In the genomic region with DNA sequence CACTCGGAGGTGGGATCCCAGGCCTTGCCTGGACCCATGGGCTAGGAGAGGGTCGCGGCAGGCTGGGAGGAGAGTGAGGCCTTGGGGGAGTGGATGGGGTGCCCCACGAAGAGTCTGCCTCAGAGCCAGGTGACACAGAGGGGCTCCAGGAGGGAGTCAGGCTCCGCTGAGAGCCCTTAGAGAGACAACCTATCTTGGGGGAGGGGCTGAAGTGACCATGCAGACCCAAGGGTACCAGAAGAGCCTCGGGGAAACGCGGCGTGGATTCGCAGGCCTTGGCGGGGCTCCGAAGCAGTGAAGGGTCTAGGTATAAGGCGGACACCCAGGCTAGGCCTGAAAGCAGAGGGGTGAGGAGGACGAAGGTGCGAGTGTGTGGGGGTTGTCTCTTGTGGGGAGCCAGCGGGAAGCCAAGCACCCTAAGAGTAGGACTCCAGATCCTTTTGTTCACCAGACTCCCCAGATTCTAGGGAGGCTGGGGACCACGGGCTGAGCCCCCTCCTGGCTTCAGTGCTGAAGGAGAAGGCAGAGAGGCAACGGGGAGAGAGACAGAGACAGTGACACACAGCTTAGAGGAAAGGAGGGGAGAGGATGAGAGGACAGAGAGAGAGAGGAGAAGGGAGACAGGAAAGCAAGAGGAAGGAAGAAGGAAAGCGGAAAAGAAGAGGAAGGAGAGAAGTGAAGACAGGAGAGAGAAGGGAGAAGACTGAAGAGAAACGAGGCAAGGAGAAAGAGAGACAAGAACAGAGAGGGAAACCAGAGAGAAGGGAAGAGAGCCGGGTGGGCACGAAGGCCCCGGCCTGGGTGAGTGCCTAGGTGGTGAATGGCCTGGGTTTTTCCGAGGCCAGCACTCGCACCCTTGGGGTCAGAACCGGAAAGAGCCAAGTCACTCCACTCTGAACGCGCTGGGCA, we compare ENCODE assay signal across 1 cellular context.
TF ChIP-seq lines count a peak whose summit lies in the region.

No MANE protein-coding gene starts in this region.

TF ChIP-seq in HCT116, 20 proteins besides CTCF, POLR2A, EP300 and RAD21 (continued from another document):
- TF ChIP-seq, protein P1, sequence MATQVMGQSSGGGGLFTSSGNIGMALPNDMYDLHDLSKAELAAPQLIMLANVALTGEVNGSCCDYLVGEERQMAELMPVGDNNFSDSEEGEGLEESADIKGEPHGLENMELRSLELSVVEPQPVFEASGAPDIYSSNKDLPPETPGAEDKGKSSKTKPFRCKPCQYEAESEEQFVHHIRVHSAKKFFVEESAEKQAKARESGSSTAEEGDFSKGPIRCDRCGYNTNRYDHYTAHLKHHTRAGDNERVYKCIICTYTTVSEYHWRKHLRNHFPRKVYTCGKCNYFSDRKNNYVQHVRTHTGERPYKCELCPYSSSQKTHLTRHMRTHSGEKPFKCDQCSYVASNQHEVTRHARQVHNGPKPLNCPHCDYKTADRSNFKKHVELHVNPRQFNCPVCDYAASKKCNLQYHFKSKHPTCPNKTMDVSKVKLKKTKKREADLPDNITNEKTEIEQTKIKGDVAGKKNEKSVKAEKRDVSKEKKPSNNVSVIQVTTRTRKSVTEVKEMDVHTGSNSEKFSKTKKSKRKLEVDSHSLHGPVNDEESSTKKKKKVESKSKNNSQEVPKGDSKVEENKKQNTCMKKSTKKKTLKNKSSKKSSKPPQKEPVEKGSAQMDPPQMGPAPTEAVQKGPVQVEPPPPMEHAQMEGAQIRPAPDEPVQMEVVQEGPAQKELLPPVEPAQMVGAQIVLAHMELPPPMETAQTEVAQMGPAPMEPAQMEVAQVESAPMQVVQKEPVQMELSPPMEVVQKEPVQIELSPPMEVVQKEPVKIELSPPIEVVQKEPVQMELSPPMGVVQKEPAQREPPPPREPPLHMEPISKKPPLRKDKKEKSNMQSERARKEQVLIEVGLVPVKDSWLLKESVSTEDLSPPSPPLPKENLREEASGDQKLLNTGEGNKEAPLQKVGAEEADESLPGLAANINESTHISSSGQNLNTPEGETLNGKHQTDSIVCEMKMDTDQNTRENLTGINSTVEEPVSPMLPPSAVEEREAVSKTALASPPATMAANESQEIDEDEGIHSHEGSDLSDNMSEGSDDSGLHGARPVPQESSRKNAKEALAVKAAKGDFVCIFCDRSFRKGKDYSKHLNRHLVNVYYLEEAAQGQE (IDR thresholded peaks at IDR 0.05; ENCODE audit: low read depth) = no peak
- TF ChIP-seq, protein P2, sequence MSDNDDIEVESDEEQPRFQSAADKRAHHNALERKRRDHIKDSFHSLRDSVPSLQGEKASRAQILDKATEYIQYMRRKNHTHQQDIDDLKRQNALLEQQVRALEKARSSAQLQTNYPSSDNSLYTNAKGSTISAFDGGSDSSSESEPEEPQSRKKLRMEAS (IDR thresholded peaks at IDR 0.05) = no peak; the same call in 1 of the 2 replicates
- TF ChIP-seq POLR2AphosphoS5 (IDR thresholded peaks at IDR 0.05; ENCODE audit: low read depth, low read length) (no peak), SRF (IDR thresholded peaks at IDR 0.05; ENCODE audit: low read depth) (no peak), YY1 (IDR thresholded peaks at IDR 0.05; ENCODE audit: extremely low read depth, insufficient replicate concordance, low read depth, low read length) (no peak), CBX3 (IDR thresholded peaks at IDR 0.05; ENCODE audit: low read depth) (no peak), EGR1 (IDR thresholded peaks at IDR 0.05; ENCODE audit: low read depth) (no peak), ZNF274 (IDR thresholded peaks at IDR 0.05; ENCODE audit: low read depth, low read length) (no peak), ELF1 (IDR thresholded peaks at IDR 0.05; ENCODE audit: borderline replicate concordance, low read depth) (no peak)
TF ChIP-seq in HCT116: peak in this region for 0.
